In genomic region chr2:203534486-203535077, GRCh38 we compare ENCODE assay signal across 8 cellular contexts. TPM values are rescaled to one million over a fixed set of nuclear protein-coding genes. Genes with fewer than 3 reads are reported as not detected.
DNase-seq lines count a peak whose midpoint lies in the region; ATAC-seq and TF ChIP-seq lines count a peak whose summit lies in the region.

No MANE protein-coding gene starts in this region.

- H3K9me3 Mint-ChIP-seq in WTC11: peaks cover 21% of the 10 kb centered on the region
- peaks cover 15% of the 10 kb centered on the region for H3K9me3 Mint-ChIP-seq in mesothelial cell of epicardium

- H3K36me3 Mint-ChIP-seq in WTC11 (peaks cover 8% of the 10 kb centered on the region), mesothelial cell of epicardium (peaks cover 5% of the 10 kb centered on the region)

- H3K27me3 Mint-ChIP-seq in WTC11 (ENCODE audit: low read depth) (peaks cover 25% of the 10 kb centered on the region), mesothelial cell of epicardium (ENCODE audit: low read depth) (no peaks in the 10 kb centered on the region)

- POLR2A ChIA-PET in WTC11 (lab: Charles Lee): interaction anchor here (0.6 kb wide), 1 partner anchor 1685 kb away, joined by 3 read pairs; no protein-coding TSS in a partner anchor

- peaks cover 36% of the 10 kb centered on the region for H3K27me3 ChIP-seq in HL-60 (ENCODE audit: insufficient read depth, poor library complexity, severe bottlenecking)

- H3K27ac Mint-ChIP-seq in WTC11 (no peak overlapping the region; the same call in 1 of the 2 replicates), mesothelial cell of epicardium (peak overlapping the region; percentile 89)

- ATAC-seq in GM18907 (IDR thresholded peaks at IDR 0.05; ENCODE audit: unreplicated experiment) (peak; percentile 42), WTC11 (peak; percentile 48)

- peak overlapping the region; percentile 90 for H3K27ac ChIP-seq in 22Rv1
- no peak overlapping the region for H3K27ac ChIP-seq in HL-60 (replicated peaks)

- H3K4me3 Mint-ChIP-seq in WTC11 (peak overlapping the region; percentile 76), mesothelial cell of epicardium (peak overlapping the region; percentile 94)

- no peak for TF ChIP-seq CTCF in 22Rv1 (IDR thresholded peaks at IDR 0.05)
- no peak for TF ChIP-seq CTCF in HL-60 (IDR thresholded peaks at IDR 0.05; ENCODE audit: insufficient read depth, low read length)
- no peak for TF ChIP-seq CTCF in WTC11 (IDR thresholded peaks at IDR 0.05)
- no peak for TF ChIP-seq CTCF in mesothelial cell of epicardium (IDR thresholded peaks at IDR 0.05; ENCODE audit: unreplicated experiment)

- CTCF ChIA-PET in WTC11 (lab: Charles Lee): interaction anchor here (0.7 kb wide), 1 partner anchor 288 kb away, joined by 3 read pairs; no protein-coding TSS in a partner anchor

- H3K4me1 Mint-ChIP-seq in WTC11: peaks cover 32% of the 10 kb centered on the region
- peaks cover 24% of the 10 kb centered on the region for H3K4me1 Mint-ChIP-seq in mesothelial cell of epicardium

- DNase-seq in HL-60 (ENCODE audit: low read depth in 1 of 2, low spot score in 1 of 2) (no peak), WTC11 (ENCODE audit: low spot score) (no peak), dermis blood vessel endothelial cell (peak; percentile 33), mesothelial cell of epicardium (ENCODE audit: low spot score in 2 of 2, unreplicated experiment in 2 of 2) (peak in 1 of 2 experiments; percentile 26), NCI-H1105 (lab: John Stamatoyannopoulos, UW) (no peak)
- DNase-seq in stimulated activated naive CD4-positive, alpha-beta T cell (lab: John Stamatoyannopoulos, UW): peak; percentile 22 to 53 (median 35)

- H3K4me3 ChIP-seq in HL-60 (replicated peaks; ENCODE audit: insufficient read depth, low read length): peak overlapping the region; percentile 63

TF ChIP-seq in WTC11, 78 proteins besides CTCF, POLR2A, EP300 and RAD21:
- TF ChIP-seq E2F5 (CRISPR knock-in tag; IDR thresholded peaks at IDR 0.05): no peak
- no peak for TF ChIP-seq ZNF317 (CRISPR knock-in tag; IDR thresholded peaks at IDR 0.05; ENCODE audit: borderline replicate concordance, low read depth)
- TF ChIP-seq ELF4 (CRISPR knock-in tag; IDR thresholded peaks at IDR 0.05; ENCODE audit: low read depth): 0 out of 2 replicates have a peak, but pooled peaks have one; percentile 35
- TF ChIP-seq ZBTB21 (CRISPR knock-in tag; IDR thresholded peaks at IDR 0.05; ENCODE audit: borderline replicate concordance): no peak

RNA-seq across cellular contexts. Expression of gene RAPH1, which starts 0.5 kb away (rescaled TPM):
- total RNA-seq in WTC11 (2021) (18.0 to 24.6 TPM (median 18.2 TPM) in 3 replicates), dermis blood vessel endothelial cell (38.6 and 67.8 TPM in 2 replicates), mesothelial cell of epicardium (25.2 to 30.3 TPM (median 27.1 TPM) in 3 replicates)

Comparison
In these comparisons a context has a peak if more than half of its experiments do, and no peak if none do; other contexts are left out.
1. DNase-seq: peak in dermis blood vessel endothelial cell (single experiment) and stimulated activated naive CD4-positive, alpha-beta T cell (6 of 6); none in HL-60 (0 of 2), WTC11 (single experiment) and NCI-H1105 (single experiment).